35 cellular contexts compared by ENCODE assay signal in the genomic region with DNA sequence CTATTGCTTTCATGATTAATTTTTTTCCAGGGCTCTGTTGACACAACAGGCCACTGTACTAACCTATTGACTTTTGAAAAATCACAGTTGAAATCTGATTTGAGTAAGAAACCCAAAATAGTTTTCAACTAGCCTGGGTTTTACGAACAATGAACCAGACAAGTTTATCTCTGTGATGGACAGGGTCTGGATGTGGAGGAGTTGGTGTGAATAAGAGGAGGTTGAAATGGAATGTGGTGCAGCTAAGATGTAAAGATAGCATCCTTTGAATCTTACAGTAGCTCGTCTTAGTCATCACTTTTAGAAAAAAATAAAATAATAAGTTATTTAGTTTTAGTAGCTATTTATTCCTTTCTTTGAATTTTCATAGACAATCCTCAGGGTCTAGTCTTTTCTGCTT. TPM values are rescaled to one million over a fixed set of nuclear protein-coding genes. Genes with fewer than 3 reads are reported as not detected.
"Had no signal": no experiment of that assay in that cellular context is flagged by ENCODE, and none has a peak within 500 bp of the region (broad histone marks: within the 10 kb centered on the region; RNA-seq: fewer than 3 reads in every experiment).

No MANE protein-coding gene starts in this region.

- H3K36me3 ChIP-seq: colonic mucosa, pancreas, prostate gland, thoracic aorta, uterus, WERI-Rb-1 had no signal

- H3K4me3 Mint-ChIP-seq: activated naive CD4-positive, alpha-beta T cell treated with anti-CD3 and anti-CD28 coated beads, Interleukin-2, amount 10 ng/mL, durations not matched to agents 7 days and 5 days; activated naive CD8-positive, alpha-beta T cell treated with anti-CD3 and anti-CD28 coated beads, Interleukin-2, amount 10 ng/mL, durations not matched to agents 7 days and 5 days; immature natural killer cell; stimulated activated effector memory CD8-positive, alpha-beta T cell treated with anti-CD3 and anti-CD28 coated beads, Interleukin-12 subunit alpha, Interleukin-12 subunit beta, amount 100 ng/mL, for 72 hours; stimulated activated naive CD8-positive, alpha-beta T cell treated with anti-CD3 and anti-CD28 coated beads, Interleukin-15, Interleukin-2, amounts not matched to agents 100 ng/mL and 50 ng/mL, for 24 hours; T-cell; type B pancreatic cell had no signal

- H3K4me1 Mint-ChIP-seq: activated naive CD4-positive, alpha-beta T cell treated with anti-CD3 and anti-CD28 coated beads, Interleukin-2, amount 10 ng/mL, durations not matched to agents 7 days and 5 days; activated naive CD8-positive, alpha-beta T cell treated with anti-CD3 and anti-CD28 coated beads, Interleukin-2, amount 10 ng/mL, durations not matched to agents 7 days and 5 days; immature natural killer cell; stimulated activated effector memory CD8-positive, alpha-beta T cell treated with anti-CD3 and anti-CD28 coated beads, Interleukin-12 subunit alpha, Interleukin-12 subunit beta, amount 100 ng/mL, for 72 hours; T-cell had no signal

- DNase-seq: activated CD4-positive, alpha-beta T cell treated with anti-CD3 and anti-CD28 coated beads for 48 hours; activated CD4-positive, alpha-beta T cell treated with anti-CD3 and anti-CD28 coated beads, Interleukin-2, amount 50 U/mL, for 48 hours; activated CD8-positive, alpha-beta memory T cell treated with anti-CD3 and anti-CD28 coated beads, Interleukin-2, amount 50 U/mL, for 4 hours; activated gamma-delta T cell; activated naive CD4-positive, alpha-beta T cell treated with anti-CD3 and anti-CD28 coated beads, Interleukin-2, amount 10 ng/mL, durations not matched to agents 7 days and 5 days; activated naive CD8-positive, alpha-beta T cell treated with anti-CD3 and anti-CD28 coated beads, Interleukin-2, amount 10 ng/mL, durations not matched to agents 7 days and 5 days; activated T-cell treated with anti-CD3 and anti-CD28 coated beads, Interleukin-2, amount 50 U/mL, for 1 hour; amygdala; colonic mucosa; effector memory CD4-positive, alpha-beta T cell; erythroblast; foreskin fibroblast; head of caudate nucleus; hippocampal formation; immature natural killer cell; left ventricle myocardium superior; naive B cell; nucleus accumbens; pancreas; retina; stimulated activated CD4-positive, alpha-beta T cell treated with anti-CD3 and anti-CD28 coated beads, Interleukin-4, amount 100 ng/mL, for 24 hours; T-cell; uterus; WERI-Rb-1 had no signal

- H3K4me1 ChIP-seq: colonic mucosa, pancreas, prostate gland, uterus had no signal

- H3K27ac ChIP-seq: colonic mucosa, pancreas, prostate gland, skin epidermis, thoracic aorta, uterus, WERI-Rb-1 had no signal

- H3K36me3 Mint-ChIP-seq: activated naive CD4-positive, alpha-beta T cell treated with anti-CD3 and anti-CD28 coated beads, Interleukin-2, amount 10 ng/mL, durations not matched to agents 7 days and 5 days; activated naive CD8-positive, alpha-beta T cell treated with anti-CD3 and anti-CD28 coated beads, Interleukin-2, amount 10 ng/mL, durations not matched to agents 7 days and 5 days; immature natural killer cell; naive B cell; stimulated activated effector memory CD8-positive, alpha-beta T cell treated with anti-CD3 and anti-CD28 coated beads, Interleukin-12 subunit alpha, Interleukin-12 subunit beta, amount 100 ng/mL, for 72 hours; T-cell; type B pancreatic cell had no signal

- H3K9me3 ChIP-seq: colonic mucosa, pancreas, prostate gland, thoracic aorta, uterus had no signal

- H3K27ac Mint-ChIP-seq: activated naive CD4-positive, alpha-beta T cell treated with anti-CD3 and anti-CD28 coated beads, Interleukin-2, amount 10 ng/mL, durations not matched to agents 7 days and 5 days; activated naive CD8-positive, alpha-beta T cell treated with anti-CD3 and anti-CD28 coated beads, Interleukin-2, amount 10 ng/mL, durations not matched to agents 7 days and 5 days; immature natural killer cell; stimulated activated effector memory CD8-positive, alpha-beta T cell treated with anti-CD3 and anti-CD28 coated beads, Interleukin-12 subunit alpha, Interleukin-12 subunit beta, amount 100 ng/mL, for 72 hours; stimulated activated naive CD8-positive, alpha-beta T cell treated with anti-CD3 and anti-CD28 coated beads, Interleukin-15, Interleukin-2, amounts not matched to agents 100 ng/mL and 50 ng/mL, for 24 hours; T-cell; type B pancreatic cell had no signal

- H3K9me3 Mint-ChIP-seq: activated naive CD4-positive, alpha-beta T cell treated with anti-CD3 and anti-CD28 coated beads, Interleukin-2, amount 10 ng/mL, durations not matched to agents 7 days and 5 days; activated naive CD8-positive, alpha-beta T cell treated with anti-CD3 and anti-CD28 coated beads, Interleukin-2, amount 10 ng/mL, durations not matched to agents 7 days and 5 days; stimulated activated effector memory CD8-positive, alpha-beta T cell treated with anti-CD3 and anti-CD28 coated beads, Interleukin-12 subunit alpha, Interleukin-12 subunit beta, amount 100 ng/mL, for 72 hours; stimulated activated naive CD8-positive, alpha-beta T cell treated with anti-CD3 and anti-CD28 coated beads, Interleukin-15, Interleukin-2, amounts not matched to agents 100 ng/mL and 50 ng/mL, for 24 hours; T-cell had no signal

- FAIRE-seq: pancreas had no signal

- H3K27me3 ChIP-seq: colonic mucosa, pancreas, uterus had no signal

- H3K4me3 ChIP-seq: colonic mucosa, pancreas, prostate gland, skin epidermis, thoracic aorta, uterus had no signal

RNA-seq across cellular contexts. Expression of a gene that starts 8.3 kb away (rescaled TPM):
- total RNA-seq: activated CD8-positive, alpha-beta memory T cell treated with anti-CD3 and anti-CD28 coated beads for 36 hours; activated naive CD8-positive, alpha-beta T cell treated with anti-CD3 and anti-CD28 coated beads, Interleukin-2, amount 10 ng/mL, durations not matched to agents 7 days and 5 days; dermis microvascular lymphatic vessel endothelial cell; lung microvascular endothelial cell; T-cell; T-helper 2 cell treated with Interferon-gamma antibody and Interleukin-4, amounts not matched to agents 100 ng/mL and 5 ng/mL, for 36 hours; thoracic aorta had no signal
- polyA plus RNA-seq: immature natural killer cell, neural cell had no signal
